17 cellular contexts compared by ENCODE assay signal in genomic region chr2:112023707-112024106, GRCh38.
"Had no signal": no experiment of that assay in that cellular context is flagged by ENCODE, and none has a peak within 500 bp of the region (broad histone marks: within the 10 kb centered on the region; RNA-seq: fewer than 3 reads in every experiment).

No MANE protein-coding gene starts in this region.

- H3K4me3 ChIP-seq: heart left ventricle, mucosa of descending colon, ovary, right atrium auricular region, thyroid gland had no signal

- H3K9me3 ChIP-seq: heart left ventricle, mucosa of descending colon, ovary, right atrium auricular region, thyroid gland had no signal

- H3K27me3 ChIP-seq: heart left ventricle, ovary, right atrium auricular region, thyroid gland had no signal

- H3K36me3 ChIP-seq: ovary had no signal

- H3K27ac Mint-ChIP-seq: type B pancreatic cell had no signal

- H3K4me1 ChIP-seq: right atrium auricular region, thyroid gland had no signal

- H3K36me3 Mint-ChIP-seq: naive thymus-derived CD8-positive, alpha-beta T cell had no signal

- ATAC-seq: esophagus mucosa; mucosa of descending colon; naive thymus-derived CD8-positive, alpha-beta T cell had no signal

- H3K27ac ChIP-seq: ovary, right atrium auricular region, thyroid gland had no signal

- H3K27me3 Mint-ChIP-seq: type B pancreatic cell had no signal

- DNase-seq: cortex of kidney; effector memory CD4-positive, alpha-beta T cell; heart left ventricle; hippocampal formation; mammary epithelial cell; mucosa of descending colon; naive thymus-derived CD8-positive, alpha-beta T cell; ovary; stimulated activated CD4-positive, alpha-beta T cell treated with anti-CD3 and anti-CD28 coated beads, Interleukin-15, amount 100 ng/mL, for 24 hours; stimulated activated CD4-positive, alpha-beta T cell treated with anti-CD3 and anti-CD28 coated beads, Interleukin-1b, Interleukin-23, amount 100 ng/mL, for 48 hours; stimulated activated CD4-positive, alpha-beta T cell treated with anti-CD3 and anti-CD28 coated beads, Interleukin-4, amount 100 ng/mL, for 4 hours; stimulated activated naive CD4-positive, alpha-beta T cell treated with Interleukin-2 at 50 U/mL for 16 hours; thyroid gland had no signal

- H3K4me1 Mint-ChIP-seq: naive thymus-derived CD8-positive, alpha-beta T cell had no signal

- H3K4me3 Mint-ChIP-seq: naive thymus-derived CD8-positive, alpha-beta T cell; neural crest cell; type B pancreatic cell had no signal

- H3K9me3 Mint-ChIP-seq: naive thymus-derived CD8-positive, alpha-beta T cell; neural crest cell; type B pancreatic cell had no signal
